Comparison of ENCODE assay signal across 1 cellular context in the genomic region with DNA sequence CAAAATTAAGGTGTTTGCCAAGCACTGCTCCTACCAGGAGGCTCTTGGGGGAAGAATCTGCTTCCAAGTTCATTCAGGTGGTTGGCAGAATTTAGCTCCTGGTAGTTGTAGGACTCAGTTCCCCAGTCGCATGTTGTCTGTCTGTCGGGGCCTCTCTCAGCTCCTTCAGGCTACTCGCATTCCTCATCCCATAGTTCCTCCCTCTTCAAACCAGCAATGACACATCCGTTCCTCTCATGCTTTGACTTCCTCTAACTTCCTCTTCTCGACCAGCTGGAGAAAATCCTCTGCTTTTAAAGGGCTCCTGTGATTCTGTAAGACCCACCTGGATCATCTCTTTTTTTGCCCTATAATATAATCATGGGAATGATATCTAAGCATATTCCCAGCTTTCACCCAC.
TF ChIP-seq lines count a peak whose summit lies in the region.

No MANE protein-coding gene starts in this region.

TF ChIP-seq in GM23338, 12 proteins besides CTCF, POLR2A, EP300 and RAD21 (continued from another document):
- TF ChIP-seq, protein P1, sequence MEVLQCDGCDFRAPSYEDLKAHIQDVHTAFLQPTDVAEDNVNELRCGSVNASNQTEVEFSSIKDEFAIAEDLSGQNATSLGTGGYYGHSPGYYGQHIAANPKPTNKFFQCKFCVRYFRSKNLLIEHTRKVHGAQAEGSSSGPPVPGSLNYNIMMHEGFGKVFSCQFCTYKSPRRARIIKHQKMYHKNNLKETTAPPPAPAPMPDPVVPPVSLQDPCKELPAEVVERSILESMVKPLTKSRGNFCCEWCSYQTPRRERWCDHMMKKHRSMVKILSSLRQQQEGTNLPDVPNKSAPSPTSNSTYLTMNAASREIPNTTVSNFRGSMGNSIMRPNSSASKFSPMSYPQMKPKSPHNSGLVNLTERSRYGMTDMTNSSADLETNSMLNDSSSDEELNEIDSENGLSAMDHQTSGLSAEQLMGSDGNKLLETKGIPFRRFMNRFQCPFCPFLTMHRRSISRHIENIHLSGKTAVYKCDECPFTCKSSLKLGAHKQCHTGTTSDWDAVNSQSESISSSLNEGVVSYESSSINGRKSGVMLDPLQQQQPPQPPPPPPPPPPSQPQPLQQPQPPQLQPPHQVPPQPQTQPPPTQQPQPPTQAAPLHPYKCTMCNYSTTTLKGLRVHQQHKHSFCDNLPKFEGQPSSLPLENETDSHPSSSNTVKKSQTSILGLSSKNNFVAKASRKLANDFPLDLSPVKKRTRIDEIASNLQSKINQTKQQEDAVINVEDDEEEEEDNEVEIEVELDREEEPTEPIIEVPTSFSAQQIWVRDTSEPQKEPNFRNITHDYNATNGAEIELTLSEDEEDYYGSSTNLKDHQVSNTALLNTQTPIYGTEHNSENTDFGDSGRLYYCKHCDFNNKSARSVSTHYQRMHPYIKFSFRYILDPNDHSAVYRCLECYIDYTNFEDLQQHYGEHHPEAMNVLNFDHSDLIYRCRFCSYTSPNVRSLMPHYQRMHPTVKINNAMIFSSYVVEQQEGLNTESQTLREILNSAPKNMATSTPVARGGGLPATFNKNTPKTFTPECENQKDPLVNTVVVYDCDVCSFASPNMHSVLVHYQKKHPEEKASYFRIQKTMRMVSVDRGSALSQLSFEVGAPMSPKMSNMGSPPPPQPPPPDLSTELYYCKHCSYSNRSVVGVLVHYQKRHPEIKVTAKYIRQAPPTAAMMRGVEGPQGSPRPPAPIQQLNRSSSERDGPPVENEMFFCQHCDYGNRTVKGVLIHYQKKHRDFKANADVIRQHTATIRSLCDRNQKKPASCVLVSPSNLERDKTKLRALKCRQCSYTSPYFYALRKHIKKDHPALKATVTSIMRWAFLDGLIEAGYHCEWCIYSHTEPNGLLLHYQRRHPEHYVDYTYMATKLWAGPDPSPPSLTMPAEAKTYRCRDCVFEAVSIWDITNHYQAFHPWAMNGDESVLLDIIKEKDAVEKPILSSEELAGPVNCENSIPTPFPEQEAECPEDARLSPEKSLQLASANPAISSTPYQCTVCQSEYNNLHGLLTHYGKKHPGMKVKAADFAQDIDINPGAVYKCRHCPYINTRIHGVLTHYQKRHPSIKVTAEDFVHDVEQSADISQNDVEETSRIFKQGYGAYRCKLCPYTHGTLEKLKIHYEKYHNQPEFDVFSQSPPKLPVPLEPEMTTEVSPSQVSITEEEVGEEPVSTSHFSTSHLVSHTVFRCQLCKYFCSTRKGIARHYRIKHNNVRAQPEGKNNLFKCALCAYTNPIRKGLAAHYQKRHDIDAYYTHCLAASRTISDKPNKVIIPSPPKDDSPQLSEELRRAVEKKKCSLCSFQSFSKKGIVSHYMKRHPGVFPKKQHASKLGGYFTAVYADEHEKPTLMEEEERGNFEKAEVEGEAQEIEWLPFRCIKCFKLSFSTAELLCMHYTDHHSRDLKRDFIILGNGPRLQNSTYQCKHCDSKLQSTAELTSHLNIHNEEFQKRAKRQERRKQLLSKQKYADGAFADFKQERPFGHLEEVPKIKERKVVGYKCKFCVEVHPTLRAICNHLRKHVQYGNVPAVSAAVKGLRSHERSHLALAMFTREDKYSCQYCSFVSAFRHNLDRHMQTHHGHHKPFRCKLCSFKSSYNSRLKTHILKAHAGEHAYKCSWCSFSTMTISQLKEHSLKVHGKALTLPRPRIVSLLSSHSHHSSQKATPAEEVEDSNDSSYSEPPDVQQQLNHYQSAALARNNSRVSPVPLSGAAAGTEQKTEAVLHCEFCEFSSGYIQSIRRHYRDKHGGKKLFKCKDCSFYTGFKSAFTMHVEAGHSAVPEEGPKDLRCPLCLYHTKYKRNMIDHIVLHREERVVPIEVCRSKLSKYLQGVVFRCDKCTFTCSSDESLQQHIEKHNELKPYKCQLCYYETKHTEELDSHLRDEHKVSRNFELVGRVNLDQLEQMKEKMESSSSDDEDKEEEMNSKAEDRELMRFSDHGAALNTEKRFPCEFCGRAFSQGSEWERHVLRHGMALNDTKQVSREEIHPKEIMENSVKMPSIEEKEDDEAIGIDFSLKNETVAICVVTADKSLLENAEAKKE (CRISPR knock-in tag; IDR thresholded peaks at IDR 0.05), result no peak
- TF ChIP-seq ZNF331 (CRISPR knock-in tag; IDR thresholded peaks at IDR 0.05; ENCODE audit: low read depth) (no peak), POLR2AphosphoS5 (IDR thresholded peaks at IDR 0.05; ENCODE audit: low read depth) (no peak), NANOG (IDR thresholded peaks at IDR 0.05; ENCODE audit: borderline replicate concordance) (no peak), EZH2 (IDR thresholded peaks at IDR 0.05; ENCODE audit: low read depth, unreplicated experiment) (no peak), CREB1 (CRISPR knock-in tag; IDR thresholded peaks at IDR 0.05; ENCODE audit: low read depth) (no peak)
- TF ChIP-seq, protein P2, sequence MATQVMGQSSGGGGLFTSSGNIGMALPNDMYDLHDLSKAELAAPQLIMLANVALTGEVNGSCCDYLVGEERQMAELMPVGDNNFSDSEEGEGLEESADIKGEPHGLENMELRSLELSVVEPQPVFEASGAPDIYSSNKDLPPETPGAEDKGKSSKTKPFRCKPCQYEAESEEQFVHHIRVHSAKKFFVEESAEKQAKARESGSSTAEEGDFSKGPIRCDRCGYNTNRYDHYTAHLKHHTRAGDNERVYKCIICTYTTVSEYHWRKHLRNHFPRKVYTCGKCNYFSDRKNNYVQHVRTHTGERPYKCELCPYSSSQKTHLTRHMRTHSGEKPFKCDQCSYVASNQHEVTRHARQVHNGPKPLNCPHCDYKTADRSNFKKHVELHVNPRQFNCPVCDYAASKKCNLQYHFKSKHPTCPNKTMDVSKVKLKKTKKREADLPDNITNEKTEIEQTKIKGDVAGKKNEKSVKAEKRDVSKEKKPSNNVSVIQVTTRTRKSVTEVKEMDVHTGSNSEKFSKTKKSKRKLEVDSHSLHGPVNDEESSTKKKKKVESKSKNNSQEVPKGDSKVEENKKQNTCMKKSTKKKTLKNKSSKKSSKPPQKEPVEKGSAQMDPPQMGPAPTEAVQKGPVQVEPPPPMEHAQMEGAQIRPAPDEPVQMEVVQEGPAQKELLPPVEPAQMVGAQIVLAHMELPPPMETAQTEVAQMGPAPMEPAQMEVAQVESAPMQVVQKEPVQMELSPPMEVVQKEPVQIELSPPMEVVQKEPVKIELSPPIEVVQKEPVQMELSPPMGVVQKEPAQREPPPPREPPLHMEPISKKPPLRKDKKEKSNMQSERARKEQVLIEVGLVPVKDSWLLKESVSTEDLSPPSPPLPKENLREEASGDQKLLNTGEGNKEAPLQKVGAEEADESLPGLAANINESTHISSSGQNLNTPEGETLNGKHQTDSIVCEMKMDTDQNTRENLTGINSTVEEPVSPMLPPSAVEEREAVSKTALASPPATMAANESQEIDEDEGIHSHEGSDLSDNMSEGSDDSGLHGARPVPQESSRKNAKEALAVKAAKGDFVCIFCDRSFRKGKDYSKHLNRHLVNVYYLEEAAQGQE (IDR thresholded peaks at IDR 0.05; ENCODE audit: unreplicated experiment), result no peak
